Comparison of ENCODE assay signal across 8 cellular contexts in the genomic region with DNA sequence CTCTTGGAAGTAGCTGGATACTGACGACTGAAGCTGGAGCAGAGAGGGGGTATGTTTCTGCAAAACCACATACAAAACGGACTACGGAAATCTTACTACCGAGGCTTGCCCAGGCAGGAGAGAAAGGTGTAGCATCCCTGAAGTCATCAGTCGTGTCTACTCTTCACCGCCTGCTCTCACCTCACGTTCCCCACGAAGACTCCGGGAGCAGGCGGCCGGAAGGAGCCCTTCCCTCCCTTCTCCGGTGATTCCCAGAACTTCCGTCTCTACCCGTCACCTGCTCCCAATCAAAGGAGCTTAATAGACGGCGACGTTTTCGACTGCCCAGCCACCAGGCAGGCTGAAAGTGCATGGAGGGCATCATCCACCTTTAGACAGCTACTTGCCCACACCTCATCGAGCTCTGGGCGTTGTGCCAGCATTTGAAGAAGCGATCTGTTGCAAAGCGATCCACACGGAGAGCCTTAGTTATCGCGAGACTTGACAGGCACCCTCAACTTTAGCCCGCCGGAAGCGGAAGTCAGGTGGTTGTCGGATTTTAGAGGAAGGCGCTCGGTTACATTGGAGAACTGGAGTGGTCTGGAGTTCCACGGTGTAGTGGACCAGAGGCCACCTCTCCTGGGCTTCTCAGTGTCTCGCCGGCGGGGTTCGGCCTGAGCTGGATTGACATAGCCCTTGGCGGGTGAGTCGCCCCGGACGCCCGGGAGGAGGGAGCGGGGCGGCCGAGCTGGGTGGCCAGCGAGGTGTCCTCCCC.
DNase-seq lines count a peak whose midpoint lies in the region; ATAC-seq and TF ChIP-seq lines count a peak whose summit lies in the region.

A gene (plus strand): TSS at position 523 of the 754 bp plus-strand sequence. CDS start 2,809 bp downstream, outside the sequence.

- ATAC-seq in HG03432 (IDR thresholded peaks at IDR 0.05; ENCODE audit: unreplicated experiment) = peak; percentile 96

- TF ChIP-seq POLR2A in GM19099 (IDR thresholded peaks at IDR 0.05; ENCODE audit: extremely low read depth, insufficient read length, low read depth) = peak; percentile 80

- DNase-seq in AML-193 (lab: John Stamatoyannopoulos, UW) = peak; percentile 94 to 95
- DNase-seq in NCI-H510A (lab: John Stamatoyannopoulos, UW) = peak; percentile 84
- peak; percentile 77 to 82 for DNase-seq in activated CD4-positive, alpha-beta T cell treated with anti-CD3 and anti-CD28 coated beads for 24 hours (ENCODE audit: low read depth in 2 of 2)
- peak; percentile 92 for DNase-seq in kidney glomerular epithelial cell (lab: John Stamatoyannopoulos, UW)
- peak; percentile 69 to 85 for DNase-seq in stimulated activated CD4-positive, alpha-beta T cell treated with anti-CD3 and anti-CD28 coated beads, Interleukin-1b, Interleukin-23, amount 100 ng/mL, for 1 hour (ENCODE audit: low read depth in 2 of 2)

- H3K27ac ChIP-seq in cingulate gyrus (ENCODE audit: low read depth, low read length) = peak within 1 kb of the TSS; percentile 78

Comparison
In these comparisons a context has a peak if more than half of its experiments do, and no peak if none do; other contexts are left out.
1. Peak in every context shown above with its lines: DNase-seq, ATAC-seq and H3K27ac ChIP-seq.